27 cellular contexts compared by ENCODE assay signal in genomic region chr1:222889445-222889844, GRCh38.
A peak's percentile ranks its signal among the peaks of the same experiment; 100 is the strongest.
DNase-seq lines count a peak whose midpoint lies in the region; ATAC-seq and TF ChIP-seq lines count a peak whose summit lies in the region.
"Had no signal": no experiment of that assay in that cellular context is flagged by ENCODE, and none has a peak within 500 bp of the region (broad histone marks: within the 10 kb centered on the region; RNA-seq: fewer than 3 reads in every experiment).

No MANE protein-coding gene starts in this region.

- no peaks in the 10 kb centered on the region for H3K36me3 ChIP-seq in mammary epithelial cell (ENCODE audit: insufficient read depth, low read length)
- H3K36me3 ChIP-seq: gastrocnemius medialis, left lung, thoracic aorta, uterus had no signal

- no peaks in the 10 kb centered on the region for H3K9me3 ChIP-seq in mammary epithelial cell (replicated peaks; ENCODE audit: insufficient read depth, low read length)
- H3K9me3 ChIP-seq: Caco-2, esophagus muscularis mucosa, gastrocnemius medialis, left lung, psoas muscle, thoracic aorta, uterus had no signal

- peaks cover 13% of the 10 kb centered on the region for H3K4me1 ChIP-seq in mammary epithelial cell (ENCODE audit: insufficient read depth, low read length)
- H3K4me1 ChIP-seq: uterus had no signal

- H3K9ac ChIP-seq in mammary epithelial cell (ENCODE audit: insufficient read depth, low read length), result no peak overlapping the region

- BruUV-seq in mammary epithelial cell (replicated peaks; lab: Mats Ljungman, UMichigan), result no TSS peak

- TF ChIP-seq CTCF in mammary epithelial cell (conservative IDR thresholded peaks at IDR 0.05 in 1 of 2, IDR thresholded peaks at IDR 0.05 in 1 of 2; ENCODE audit: extremely low read depth in 1 of 2, insufficient read depth in 1 of 2, low read depth in 1 of 2, low read length in 2 of 2), result no peak

- no peak overlapping the region for H3K27ac ChIP-seq in mammary epithelial cell (ENCODE audit: insufficient read depth, low read depth, low read length)
- H3K27ac ChIP-seq: coronary artery, esophagus muscularis mucosa, gastrocnemius medialis, left lung, psoas muscle, thoracic aorta, uterus had no signal

- intact Hi-C loops in mammary epithelial cell (cut with micrococcal nuclease), result no loop called here

- WGBS in mammary epithelial cell (ENCODE audit: low coverage, missing lambda C conversion rate), result 0% methylated on average over 1 of the region's 1 CpG

- in situ Hi-C loops in mammary epithelial cell (cut with MboI; ENCODE audit: low sequenced_read_pairs in 2 of 2), result no loop called here

- no peak overlapping the region for H2AFZ ChIP-seq in mammary epithelial cell (ENCODE audit: low read depth, low read length)

- H3K27me3 ChIP-seq in mammary epithelial cell (ENCODE audit: insufficient read depth, low read length), result no peaks in the 10 kb centered on the region
- H3K27me3 ChIP-seq: esophagus muscularis mucosa, gastrocnemius medialis, left lung, uterus had no signal

- H3K4me3 ChIP-seq in mammary epithelial cell (replicated peaks in 1 of 3; ENCODE audit: insufficient read depth in 1 of 3, low read depth in 2 of 3, low read length in 3 of 3), result peak overlapping the region in 1 of 3 experiments; percentile 16
- H3K4me3 ChIP-seq: coronary artery, esophagus muscularis mucosa, gastrocnemius medialis, left lung, psoas muscle, thoracic aorta, uterus had no signal

- CTCF ChIA-PET in mammary epithelial cell (lab: Charles Lee; ENCODE audit: low non-redundant PET), result no interaction called here

- H4K20me1 ChIP-seq in mammary epithelial cell (ENCODE audit: insufficient read depth, low read length), result no peaks in the 10 kb centered on the region

- dilution Hi-C loops in mammary epithelial cell (cut with HindIII; ENCODE audit: low sequenced_read_pairs), result no loop called here

- H3K4me2 ChIP-seq in mammary epithelial cell (ENCODE audit: insufficient read depth, low read depth, low read length), result peak overlapping the region; percentile 27

- H3K79me2 ChIP-seq in mammary epithelial cell (ENCODE audit: insufficient read depth, low read length), result no peaks in the 10 kb centered on the region

- ATAC-seq in GM21723 (IDR thresholded peaks at IDR 0.05; ENCODE audit: unreplicated experiment), result no peak
- ATAC-seq: activated T-cell treated with anti-CD3 and anti-CD28 coated beads, Interleukin-2, amount 50 U/mL, for 4 hours; effector memory CD8-positive, alpha-beta T cell; gastrocnemius medialis; HepG2; left lung; psoas muscle had no signal

- DNase-seq in ELR (ENCODE audit: low read depth), result peak; percentile 70
- peak; percentile 48 for DNase-seq in NCI-H69 (lab: John Stamatoyannopoulos, UW)
- DNase-seq in mammary epithelial cell, result no peak
- peak; percentile 3 for DNase-seq in left kidney (ENCODE audit: low read depth, low spot score)
- no peak for DNase-seq in NCI-H82 (lab: John Stamatoyannopoulos, UW)
- no peak for DNase-seq in activated T-cell treated with anti-CD3 and anti-CD28 coated beads, Interleukin-2, amount 50 U/mL, for 1 hour
- no peak for DNase-seq in NCI-H1048 (lab: John Stamatoyannopoulos, UW)
- DNase-seq: activated CD4-positive, alpha-beta T cell treated with anti-CD3 and anti-CD28 coated beads, Interleukin-2, amount 10 ng/mL, durations not matched to agents 24 days and 14 days; activated T-cell treated with anti-CD3 and anti-CD28 coated beads, Interleukin-2, amount 50 U/mL, for 4 hours; amygdala; C1 segment of cervical spinal cord; Caco-2; effector memory CD8-positive, alpha-beta T cell; gastrocnemius medialis; Karpas-422; left lung; NCI-H187; NCI-H526 treated with DMSO at 0.1 percent for 48 hours; psoas muscle; stimulated activated CD4-positive, alpha-beta T cell treated with anti-CD3 and anti-CD28 coated beads, Interleukin-15, amount 100 ng/mL, for 24 hours; stimulated activated naive CD4-positive, alpha-beta T cell treated with Interleukin-2 at 50 U/mL for 16 hours; uterus had no signal

Comparison
In these comparisons a context has a peak if more than half of its experiments do, and no peak if none do; other contexts are left out.
1. DNase-seq: peak in ELR (single experiment), NCI-H69 (single experiment) and left kidney (single experiment); none in mammary epithelial cell (single experiment), NCI-H82 (single experiment), activated T-cell treated with anti-CD3 and anti-CD28 coated beads, Interleukin-2, amount 50 U/mL, for 1 hour (single experiment) and NCI-H1048 (single experiment).